25 cellular contexts compared by ENCODE assay signal in genomic region chr6:20221448-20221847, GRCh38. TPM values are rescaled to one million over a fixed set of nuclear protein-coding genes. Genes with fewer than 3 reads are reported as not detected.
DNase-seq lines count a peak whose midpoint lies in the region; ATAC-seq, FAIRE-seq and TF ChIP-seq lines count a peak whose summit lies in the region.
"Had no signal": no experiment of that assay in that cellular context is flagged by ENCODE, and none has a peak within 500 bp of the region (broad histone marks: within the 10 kb centered on the region; RNA-seq: fewer than 3 reads in every experiment).

No MANE protein-coding gene starts in this region.

- intact Hi-C loops in K562 (cut with micrococcal nuclease) (no loop called here), mucosa of descending colon (cut with DNase I, micrococcal nuclease) (no loop called here), vagina (cut with DNase I) (no loop called here)

- no peaks in the 10 kb centered on the region for H4K20me1 ChIP-seq in K562 (replicated peaks; ENCODE audit: control insufficient read depth, insufficient read depth, low read length)

- no peaks in the 10 kb centered on the region for H3K9me1 ChIP-seq in K562 (ENCODE audit: control insufficient read depth, insufficient read depth, low read length)

- TF ChIP-seq POLR2A in K562 (conservative IDR thresholded peaks at IDR 0.05) (no peak), vagina (IDR thresholded peaks at IDR 0.05) (no peak)

- no peak for TF ChIP-seq RAD21 in K562 (CRISPR knock-in tag; conservative IDR thresholded peaks at IDR 0.05 in 1 of 2, IDR thresholded peaks at IDR 0.05 in 1 of 2)

- no peak for TF ChIP-seq CTCF in K562 (IDR thresholded peaks at IDR 0.05 in 2 of 3, conservative IDR thresholded peaks at IDR 0.05 in 1 of 3; ENCODE audit: insufficient read depth in 2 of 3, low read depth in 1 of 3, low read length in 3 of 3)
- TF ChIP-seq CTCF in mucosa of descending colon (IDR thresholded peaks at IDR 0.05) = no peak
- no peak for TF ChIP-seq CTCF in vagina (IDR thresholded peaks at IDR 0.05)

- CTCF ChIA-PET in K562 (lab: Yijun Ruan, JAX; ENCODE audit: low intra/inter-chr PET ratio) = no interaction called here

- H3K27ac ChIP-seq in K562 (ENCODE audit: extremely low read depth, low read depth, low read length) = no peak overlapping the region
- H3K27ac ChIP-seq in small intestine (ENCODE audit: low read depth in 1 of 2, low read length in 1 of 2) = peak overlapping the region in 1 of 2 donors; percentile 51
- H3K27ac ChIP-seq in vagina = no peak overlapping the region
- no peak overlapping the region for H3K27ac ChIP-seq in effector memory CD4-positive, alpha-beta T cell (ENCODE audit: insufficient read depth, low read length, poor library complexity, severe bottlenecking)
- H3K27ac ChIP-seq: GM23248, HL-60 had no signal

- H3K27me3 ChIP-seq in K562 (ENCODE audit: control insufficient read depth in 2 of 2, insufficient read depth in 2 of 2, low read length in 2 of 2) = no peaks in the 10 kb centered on the region
- no peaks in the 10 kb centered on the region for H3K27me3 ChIP-seq in small intestine (ENCODE audit: control insufficient read depth in 2 of 2, insufficient read depth in 2 of 2, low read length in 2 of 2)
- no peaks in the 10 kb centered on the region for H3K27me3 ChIP-seq in vagina
- H3K27me3 ChIP-seq in effector memory CD4-positive, alpha-beta T cell (replicated peaks; ENCODE audit: control insufficient read depth, insufficient read depth, low read length, poor library complexity, severe bottlenecking) = no peaks in the 10 kb centered on the region

- FAIRE-seq in GM19239 (lab: Jason Lieb, UNC) (peak; percentile 31), K562 (lab: Jason Lieb, UNC) (no peak), small intestine (lab: Jason Lieb, UNC) (no peak)
- FAIRE-seq: GM12891, RCC 7860 had no signal

- no peaks in the 10 kb centered on the region for H3K79me2 ChIP-seq in K562 (ENCODE audit: control insufficient read depth, insufficient read depth, low read length)

- BruUV-seq in K562 (replicated peaks; lab: Mats Ljungman, UMichigan) = no TSS peak

- H3K9me3 ChIP-seq in K562 (replicated peaks; ENCODE audit: control insufficient read depth, insufficient read depth, low read depth, low read length) (no peaks in the 10 kb centered on the region), mucosa of descending colon (no peaks in the 10 kb centered on the region), small intestine (ENCODE audit: control insufficient read depth, low read depth) (no peaks in the 10 kb centered on the region), vagina (no peaks in the 10 kb centered on the region)
- H3K9me3 ChIP-seq in effector memory CD4-positive, alpha-beta T cell (ENCODE audit: control insufficient read depth, low read length) = no peaks in the 10 kb centered on the region
- H3K9me3 ChIP-seq: SK-N-SH had no signal

- H3K4me1 ChIP-seq in K562 (replicated peaks in 1 of 2; ENCODE audit: control insufficient read depth in 2 of 2, insufficient read depth in 2 of 2, low read length in 2 of 2) (peaks cover 11 to 24% of the 10 kb centered on the region in 2 experiments), mucosa of descending colon (ENCODE audit: low read depth) (peaks cover 13% of the 10 kb centered on the region), small intestine (ENCODE audit: control insufficient read depth in 2 of 2, insufficient read depth in 1 of 2, low read depth in 1 of 2, low read length in 1 of 2) (no peaks in the 10 kb centered on the region), vagina (peaks cover 12% of the 10 kb centered on the region)
- H3K4me1 ChIP-seq in effector memory CD4-positive, alpha-beta T cell (ENCODE audit: control insufficient read depth, insufficient read depth, low read length, poor library complexity, severe bottlenecking) = no peaks in the 10 kb centered on the region

- WGBS in K562 (ENCODE audit: insufficient coverage, low coverage, missing lambda C conversion rate) = 30% methylated on average over 3 of the region's 3 CpGs
- WGBS in small intestine, 3 donors = 20 to 53% (median 41%) methylated on average over 3 of the region's 3 CpGs

- POLR2A ChIA-PET in K562 (lab: Yijun Ruan, JAX) = interaction anchor here (0.7 to 2.0 kb wide), 3 partner anchors 9 to 23 kb away, joined by 3 to 13 read pairs (median 3); partner anchors contain the start of gene MBOAT1

- no peak overlapping the region for H3K4me2 ChIP-seq in K562 (ENCODE audit: insufficient read depth, low read length)
- H3K4me2 ChIP-seq: SK-N-SH had no signal

- DNase-seq in GM19239 (ENCODE audit: insufficient read length, low spot score) = no peak
- DNase-seq in K562 (ENCODE audit: extremely low read depth in 1 of 4, low spot score in 3 of 4) = no peak
- peak in 1 of 3 donors; percentile 21 for DNase-seq in mucosa of descending colon
- peak; percentile 77 for DNase-seq in small intestine
- DNase-seq in vagina (ENCODE audit: extremely low spot score in 2 of 2) = no peak
- DNase-seq in effector memory CD4-positive, alpha-beta T cell = no peak
- DNase-seq in LoVo (ENCODE audit: low spot score) = no peak
- DNase-seq: Calu3, DMS79 treated with DMSO at 0.1 percent for 48 hours, GF-D8, GM23248, HCEC 1CT, Karpas-422, MV-4-11, NCI-H1105, NCI-H1436 treated with DMSO at 0.1 percent for 48 hours, NCI-H187 treated with DMSO at 0.1 percent for 48 hours, NCI-H2171 treated with DMSO at 0.1 percent for 48 hours, NCI-H345, NCI-H510A treated with DMSO at 0.1 percent for 48 hours, NCI-H774, SK-N-SH had no signal

- no peak overlapping the region for H3K9ac ChIP-seq in K562 (ENCODE audit: insufficient read depth in 1 of 2, low read depth in 2 of 2, low read length in 2 of 2)
- H3K9ac ChIP-seq: GM23248, SK-N-SH had no signal

- H3K36me3 ChIP-seq in K562 (ENCODE audit: control insufficient read depth, insufficient read depth, low read length) (no peaks in the 10 kb centered on the region), mucosa of descending colon (ENCODE audit: low read depth) (no peaks in the 10 kb centered on the region), small intestine (ENCODE audit: control insufficient read depth in 2 of 2, insufficient read depth in 2 of 2, low read length in 2 of 2) (no peaks in the 10 kb centered on the region), vagina (no peaks in the 10 kb centered on the region)
- no peaks in the 10 kb centered on the region for H3K36me3 ChIP-seq in effector memory CD4-positive, alpha-beta T cell (ENCODE audit: control insufficient read depth, insufficient read depth, low read length)

- H2AFZ ChIP-seq in K562 (ENCODE audit: low read depth, low read length) = peak overlapping the region; percentile 41
- H2AFZ ChIP-seq: GM23248 had no signal

- H3K4me3 ChIP-seq in K562 = no peak overlapping the region
- H3K4me3 ChIP-seq in mucosa of descending colon = no peak overlapping the region
- H3K4me3 ChIP-seq in small intestine (ENCODE audit: low read depth in 1 of 2, low read length in 2 of 2) = no peak overlapping the region
- no peak overlapping the region for H3K4me3 ChIP-seq in vagina
- H3K4me3 ChIP-seq in effector memory CD4-positive, alpha-beta T cell (ENCODE audit: insufficient read depth, low read depth, low read length, poor library complexity, severe bottlenecking) = no peak overlapping the region
- H3K4me3 ChIP-seq: GM23248 had no signal

- TF ChIP-seq EP300 in K562 (IDR thresholded peaks at IDR 0.05; ENCODE audit: low read length) = no peak

- in situ Hi-C loops in K562 (cut with MboI) = no loop called here

- ATAC-seq in K562 (no peak), mucosa of descending colon (peak; percentile 44)

TF ChIP-seq in K562, 482 proteins besides CTCF, POLR2A, EP300 and RAD21:
- peak; percentile 46; the same call in 1 of the 2 replicates for TF ChIP-seq BHLHE40 (IDR thresholded peaks at IDR 0.05; ENCODE audit: low read length)
- TF ChIP-seq GTF2A2 (tag; IDR thresholded peaks at IDR 0.05) = no peak

RNA-seq across cellular contexts. Expression of gene MBOAT1, which starts 9.2 kb away (rescaled TPM):
- 21.3 and 23.7 TPM in 2 replicates for total RNA-seq in K562 (2011; cell fraction: chromatin; rRNA removed; ENCODE audit: low replicate concordance)
- 16.7 and 20.0 TPM in 2 replicates for total RNA-seq in K562 (2011; cell fraction: nucleolus; rRNA removed)
- total RNA-seq in K562 (2011; cell fraction: nucleoplasm; rRNA removed) = 23.1 and 26.4 TPM in 2 replicates
- 8.8 and 10.0 TPM in 2 replicates for total RNA-seq in K562 (2014; rRNA removed)
- 15.2 and 16.0 TPM in 2 replicates for total RNA-seq in K562 (2014; rRNA removed; fragmentation: Illumina TruSeq; extraction: Trizol)
- total RNA-seq in K562 (2015; rRNA removed; fragmentation: Illumina TruSeq; extraction: Trizol) = 14.9 and 15.1 TPM in 2 replicates
- total RNA-seq in K562 (2021) = 13.9 and 16.5 TPM in 2 replicates
- polyA plus RNA-seq in K562 (2011; rRNA removed) = 10.3 and 11.0 TPM in 2 replicates
- 5.5 and 9.5 TPM in 2 replicates for polyA plus RNA-seq in K562 (2011; cell fraction: cytosol; rRNA removed)
- polyA plus RNA-seq in K562 (2011; cell fraction: nucleus; rRNA removed) = 22.9 and 25.9 TPM in 2 replicates
- 10.1 and 17.6 TPM in 2 replicates for polyA plus RNA-seq in K562 (2012)
- polyA plus RNA-seq in K562 (2014; fragmentation: Illumina TruSeq; extraction: Trizol) = 9.6 and 10.3 TPM in 2 replicates
- under 1 TPM; 0.13 to 0.39 TPM for polyA plus RNA-seq in K562 (2014; fragmentation: Nextera tagmentation; extraction: Ambion mirVana)
- polyA plus RNA-seq in K562 (2014; rRNA removed) = 5.2 and 5.7 TPM in 2 replicates
- 22.1 and 24.6 TPM in 2 replicates for polyA minus RNA-seq in K562 (2011; rRNA and poly(A)+ RNA removed)
- 11.5 and 12.0 TPM in 2 replicates for polyA minus RNA-seq in K562 (2011; cell fraction: cytosol; rRNA and poly(A)+ RNA removed)
- 12.0 and 16.4 TPM in 2 replicates for polyA minus RNA-seq in K562 (2011; cell fraction: nucleus; rRNA and poly(A)+ RNA removed)
- 10 to 100 TPM; 33.7 to 77.0 (median 54.4) TPM for total RNA-seq in mucosa of descending colon
- 10 to 100 TPM in 1 of 3 donors, 1 to 10 TPM in 2; 1.1 to 11.3 (median 2.5) TPM for polyA plus RNA-seq in small intestine
- total RNA-seq in vagina = 9.6 TPM
